Comparison of ENCODE assay signal across 9 cellular contexts in the genomic region with DNA sequence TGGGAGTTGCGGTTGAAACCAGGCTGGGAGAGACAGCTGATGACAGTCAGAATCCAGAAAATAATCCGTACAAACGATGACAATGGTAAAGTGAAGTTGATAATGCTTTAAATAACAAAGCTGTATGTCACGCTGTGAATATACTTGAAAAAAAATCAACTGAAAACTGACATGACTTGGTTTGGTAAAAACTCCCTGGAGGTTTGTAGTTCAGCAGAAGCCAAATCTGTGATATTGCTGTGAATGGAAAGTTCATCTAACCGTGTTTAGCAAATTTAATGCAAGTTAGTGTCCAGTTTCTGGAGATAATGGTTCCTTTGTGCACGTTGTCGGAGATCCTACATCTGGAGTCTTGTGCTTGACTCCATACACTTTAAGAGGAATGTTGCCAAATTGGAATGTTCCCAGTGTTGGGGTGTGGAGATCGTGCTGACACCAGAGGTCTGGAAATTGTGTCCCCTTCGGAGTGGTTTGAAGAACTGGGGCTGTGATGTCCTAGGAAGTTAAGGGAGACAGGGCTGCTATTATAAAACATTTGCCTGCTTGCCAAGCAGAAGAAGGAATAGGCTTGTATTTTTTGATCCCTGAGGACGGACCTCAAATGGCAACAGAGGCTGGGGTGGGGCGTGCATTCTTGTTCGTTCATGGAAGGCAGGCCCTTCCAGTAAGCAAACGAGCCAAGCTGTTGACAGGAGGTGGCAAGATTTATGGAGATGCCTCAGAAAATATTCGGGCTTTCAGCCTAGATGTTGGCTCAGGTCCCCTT. TPM values are rescaled to one million over a fixed set of nuclear protein-coding genes. Genes with fewer than 3 reads are reported as not detected.
DNase-seq lines count a peak whose midpoint lies in the region; ATAC-seq, FAIRE-seq and TF ChIP-seq lines count a peak whose summit lies in the region.
"Had no signal": no experiment of that assay in that cellular context is flagged by ENCODE, and none has a peak within 500 bp of the region (broad histone marks: within the 10 kb centered on the region; RNA-seq: fewer than 3 reads in every experiment).

No MANE protein-coding gene starts in this region.

- peak overlapping the region; percentile 2 for H2AFZ ChIP-seq in osteoblast (ENCODE audit: low read length)

- H3K4me1 ChIP-seq in A549: peaks cover 59% of the 10 kb centered on the region
- H3K4me1 ChIP-seq in osteoblast (ENCODE audit: insufficient read depth, low read length): peaks cover 77% of the 10 kb centered on the region

- POLR2A ChIA-PET in A549 (lab: Yijun Ruan, JAX): no interaction called here
- POLR2A ChIA-PET in RWPE1 (lab: Yijun Ruan, JAX; ENCODE audit: low non-redundant PET): no interaction called here

- peak overlapping the region; percentile 39 for H3K4me2 ChIP-seq in A549
- peak overlapping the region; percentile 75 for H3K4me2 ChIP-seq in osteoblast (ENCODE audit: insufficient read depth, low read length)

- FAIRE-seq in A549 (lab: Jason Lieb, UNC): no peak

- peaks cover 97% of the 10 kb centered on the region for H3K79me2 ChIP-seq in osteoblast (ENCODE audit: insufficient read depth, low read length)

- peak overlapping the region in 1 of 2 experiments; percentile 65; a peak in 3 of 6 replicates for H3K27ac ChIP-seq in A549
- peak overlapping the region; percentile 79 for H3K27ac ChIP-seq in RWPE1
- peak overlapping the region; percentile 96 for H3K27ac ChIP-seq in osteoblast (ENCODE audit: low read depth, low read length)

- CTCF ChIA-PET in A549 (lab: Yijun Ruan, JAX) (interaction anchor here (1.4 to 1.7 kb wide), 2 partner anchors 9 to 80 kb away, joined by 3 to 6 read pairs; no protein-coding TSS in a partner anchor), RWPE1 (lab: Yijun Ruan, JAX) (no interaction called here)

- 60% methylated on average over 14 of the region's 14 CpGs for WGBS in A549 (ENCODE audit: missing lambda C conversion rate)

- H3K4me3 ChIP-seq in A549 (no peak overlapping the region), fibroblast of villous mesenchyme (ENCODE audit: low read depth, low read length) (peak overlapping the region; percentile 29), osteoblast (ENCODE audit: insufficient read depth, low read length) (peak overlapping the region; percentile 40)

- TF ChIP-seq POLR2A in A549 (IDR thresholded peaks at IDR 0.05; ENCODE audit: low read length): no peak

- H3K36me3 ChIP-seq in osteoblast (ENCODE audit: insufficient read depth, low read length): peaks cover 3% of the 10 kb centered on the region

- DNase-seq in A549 (ENCODE audit: low read depth in 1 of 2, low spot score in 1 of 2): peak in 1 of 2 experiments; percentile 43
- DNase-seq in RWPE1 (ENCODE audit: low spot score): no peak
- peak; percentile 77 for DNase-seq in fibroblast of villous mesenchyme (ENCODE audit: low read depth)
- DNase-seq in osteoblast (ENCODE audit: insufficient read length, low spot score, missing footprints): no peak
- DNase-seq in iPS-NIHi7 (ENCODE audit: extremely low spot score): no peak
- DNase-seq in DMS79 (lab: John Stamatoyannopoulos, UW): no peak
- DNase-seq: NCI-H1092 treated with DMSO at 0.1 percent for 48 hours had no signal

- no peaks in the 10 kb centered on the region for H3K27me3 ChIP-seq in osteoblast (ENCODE audit: insufficient read depth, low read length)

- no peak for TF ChIP-seq RAD21 in A549 (conservative IDR thresholded peaks at IDR 0.05 in 1 of 2, IDR thresholded peaks at IDR 0.05 in 1 of 2)

- H4K20me1 ChIP-seq in osteoblast (ENCODE audit: insufficient read depth, low read length): no peaks in the 10 kb centered on the region

- no peak for TF ChIP-seq EP300 in A549 (IDR thresholded peaks at IDR 0.05)

- TF ChIP-seq CTCF in A549 (IDR thresholded peaks at IDR 0.05): no peak
- TF ChIP-seq CTCF in RWPE1 (conservative IDR thresholded peaks at IDR 0.05; ENCODE audit: low read depth): no peak
- no peak for TF ChIP-seq CTCF in fibroblast of villous mesenchyme (IDR thresholded peaks at IDR 0.05; ENCODE audit: insufficient read depth, low read depth, low read length)
- no peak for TF ChIP-seq CTCF in osteoblast (IDR thresholded peaks at IDR 0.05; ENCODE audit: extremely low read depth, low read depth, low read length)

- peak in 1 of 2 experiments; percentile 65; a peak in 3 of 6 replicates for ATAC-seq in A549
- no peak for ATAC-seq in GM18867 (IDR thresholded peaks at IDR 0.05; ENCODE audit: unreplicated experiment)
- no peak for ATAC-seq in HG03439 (IDR thresholded peaks at IDR 0.05; ENCODE audit: unreplicated experiment)

- no peaks in the 10 kb centered on the region for H3K9me3 ChIP-seq in A549
- H3K9me3 ChIP-seq in osteoblast (ENCODE audit: low read depth, low read length): no peaks in the 10 kb centered on the region

TF ChIP-seq in A549, 52 proteins besides CTCF, POLR2A, EP300 and RAD21:
- no peak for TF ChIP-seq PHF8 (IDR thresholded peaks at IDR 0.05; ENCODE audit: borderline replicate concordance, low read depth)
- no peak for TF ChIP-seq HDAC2 (IDR thresholded peaks at IDR 0.05)
- no peak for TF ChIP-seq RARB (CRISPR knock-in tag; IDR thresholded peaks at IDR 0.05)
- no peak for TF ChIP-seq HOXB13 (CRISPR knock-in tag; IDR thresholded peaks at IDR 0.05; ENCODE audit: low read depth)
- TF ChIP-seq FOSB (CRISPR knock-in tag; IDR thresholded peaks at IDR 0.05): no peak
- no peak for TF ChIP-seq HEYL (CRISPR knock-in tag; IDR thresholded peaks at IDR 0.05)
- no peak for TF ChIP-seq CBX8 (IDR thresholded peaks at IDR 0.05)
- TF ChIP-seq GATA3 (IDR thresholded peaks at IDR 0.05; ENCODE audit: borderline replicate concordance): no peak
- TF ChIP-seq ZC3H11A (IDR thresholded peaks at IDR 0.05): no peak
- TF ChIP-seq ZFP36 (IDR thresholded peaks at IDR 0.05; ENCODE audit: borderline replicate concordance, partially characterized antibody): no peak
- no peak for TF ChIP-seq HOXA7 (CRISPR knock-in tag; IDR thresholded peaks at IDR 0.05)
- no peak for TF ChIP-seq RNF2 (IDR thresholded peaks at IDR 0.05; ENCODE audit: borderline replicate concordance, low read depth)

RNA-seq across cellular contexts. Expression of a gene that starts 30.6 kb away (rescaled TPM):
- polyA plus RNA-seq in A549 (2011; rRNA removed) (85.3 and 89.0 TPM in 2 replicates), A549 (2017; fragmentation: RNase III; extraction: RNeasy Plus Mini Kit Qiagen cat#74134 plus additional on column Dnase treatment) (24.8 to 31.4 TPM (median 29.8 TPM) in 3 replicates)
- 13.6 and 14.2 TPM in 2 replicates for polyA plus RNA-seq in A549 (2012; cell fraction: cytosol; rRNA removed)
- 13.3 and 25.1 TPM in 2 replicates for polyA plus RNA-seq in A549 (2012; cell fraction: nucleus; rRNA removed)
- 87.7 and 105 TPM in 2 replicates for polyA minus RNA-seq in A549 (2011; rRNA and poly(A)+ RNA removed)
- total RNA-seq in fibroblast of villous mesenchyme (69.1 and 71.2 TPM in 2 replicates), osteoblast (166 and 179 TPM in 2 replicates)
